In the genomic region with DNA sequence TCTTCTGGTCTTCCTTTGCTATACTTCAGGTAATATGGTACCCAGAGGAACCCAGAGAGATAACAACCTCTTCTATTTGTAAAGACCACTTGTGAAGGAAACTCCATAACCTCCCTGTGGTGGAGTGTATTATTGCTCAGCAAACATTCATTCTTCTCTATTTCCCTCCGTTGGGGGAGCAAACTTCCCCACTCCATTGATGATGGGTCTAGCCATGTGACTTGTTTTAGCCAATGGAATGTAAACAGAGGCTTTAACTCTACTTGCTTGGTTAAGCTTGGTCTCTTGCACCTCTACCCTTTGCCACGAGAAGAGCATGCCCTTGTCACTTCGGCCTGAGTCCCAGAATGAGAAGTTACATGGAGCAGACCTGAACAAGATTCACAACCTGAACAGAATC, we compare ENCODE assay signal across 1 cellular context.
TF ChIP-seq lines count a peak whose summit lies in the region.

No MANE protein-coding gene starts in this region.

TF ChIP-seq in GM12878, 131 proteins besides CTCF, POLR2A, EP300 and RAD21 (continued from another document):
- no peak for TF ChIP-seq HDAC6 (IDR thresholded peaks at IDR 0.05; ENCODE audit: unreplicated experiment)
- TF ChIP-seq ATF7 (IDR thresholded peaks at IDR 0.05; ENCODE audit: low read depth), result no peak
- TF ChIP-seq, protein P1, sequence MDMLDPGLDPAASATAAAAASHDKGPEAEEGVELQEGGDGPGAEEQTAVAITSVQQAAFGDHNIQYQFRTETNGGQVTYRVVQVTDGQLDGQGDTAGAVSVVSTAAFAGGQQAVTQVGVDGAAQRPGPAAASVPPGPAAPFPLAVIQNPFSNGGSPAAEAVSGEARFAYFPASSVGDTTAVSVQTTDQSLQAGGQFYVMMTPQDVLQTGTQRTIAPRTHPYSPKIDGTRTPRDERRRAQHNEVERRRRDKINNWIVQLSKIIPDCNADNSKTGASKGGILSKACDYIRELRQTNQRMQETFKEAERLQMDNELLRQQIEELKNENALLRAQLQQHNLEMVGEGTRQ (IDR thresholded peaks at IDR 0.05; ENCODE audit: borderline replicate concordance, low read depth, low read length), result no peak
- no peak for TF ChIP-seq PML (IDR thresholded peaks at IDR 0.05; ENCODE audit: low read length)
- TF ChIP-seq, protein P2, sequence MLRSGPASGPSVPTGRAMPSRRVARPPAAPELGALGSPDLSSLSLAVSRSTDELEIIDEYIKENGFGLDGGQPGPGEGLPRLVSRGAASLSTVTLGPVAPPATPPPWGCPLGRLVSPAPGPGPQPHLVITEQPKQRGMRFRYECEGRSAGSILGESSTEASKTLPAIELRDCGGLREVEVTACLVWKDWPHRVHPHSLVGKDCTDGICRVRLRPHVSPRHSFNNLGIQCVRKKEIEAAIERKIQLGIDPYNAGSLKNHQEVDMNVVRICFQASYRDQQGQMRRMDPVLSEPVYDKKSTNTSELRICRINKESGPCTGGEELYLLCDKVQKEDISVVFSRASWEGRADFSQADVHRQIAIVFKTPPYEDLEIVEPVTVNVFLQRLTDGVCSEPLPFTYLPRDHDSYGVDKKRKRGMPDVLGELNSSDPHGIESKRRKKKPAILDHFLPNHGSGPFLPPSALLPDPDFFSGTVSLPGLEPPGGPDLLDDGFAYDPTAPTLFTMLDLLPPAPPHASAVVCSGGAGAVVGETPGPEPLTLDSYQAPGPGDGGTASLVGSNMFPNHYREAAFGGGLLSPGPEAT (IDR thresholded peaks at IDR 0.05; ENCODE audit: low read depth), result no peak
- no peak for TF ChIP-seq TAF1 (IDR thresholded peaks at IDR 0.05; ENCODE audit: borderline replicate concordance, low read depth, low read length)
- TF ChIP-seq ZNF687 (IDR thresholded peaks at IDR 0.05), result no peak
